ENCODE assay signal across 1 cellular context in genomic region chr17:31476525-31477416, GRCh38.
TF ChIP-seq lines count a peak whose summit lies in the region.

No MANE protein-coding gene starts in this region.

TF ChIP-seq in K562, 482 proteins besides CTCF, POLR2A, EP300 and RAD21 (continued from another document):
- peak in 1 of 3 experiments; percentile 22 for TF ChIP-seq YY1 (IDR thresholded peaks at IDR 0.05; ENCODE audit: borderline replicate concordance in 1 of 3, control insufficient read depth in 1 of 3, extremely low read depth in 1 of 3, insufficient read depth in 3 of 3, insufficient read length in 1 of 3, insufficient replicate concordance in 2 of 3, low read depth in 1 of 3, low read length in 2 of 3)
